ENCODE assay signal across 8 cellular contexts in the genomic region with DNA sequence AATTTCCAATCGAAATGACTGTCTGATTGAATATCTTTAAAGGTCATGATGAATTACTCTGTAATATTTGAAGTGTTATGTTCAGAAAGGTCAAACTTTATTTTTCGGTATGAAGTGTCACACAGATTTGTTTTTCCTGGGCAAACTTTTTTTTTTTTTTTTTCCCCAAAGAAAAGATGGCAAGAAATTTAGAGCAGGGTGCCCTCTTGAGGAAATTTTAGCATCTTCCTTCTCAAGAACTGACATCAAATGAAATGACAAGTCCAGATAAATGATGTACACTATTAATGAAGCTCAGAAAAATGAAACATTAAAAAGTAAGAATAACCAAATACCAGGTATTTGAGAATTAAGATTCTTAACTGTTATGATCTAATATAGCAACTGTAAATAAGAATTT.
DNase-seq lines count a peak whose midpoint lies in the region; ATAC-seq and TF ChIP-seq lines count a peak whose summit lies in the region.

No MANE protein-coding gene starts in this region.

- H3K36me3 ChIP-seq in heart left ventricle (peaks cover 0 to 25% (median 18%) of the 10 kb centered on the region in 9 donors), upper lobe of right lung (peaks cover 12% of the 10 kb centered on the region)

- H3K9me3 ChIP-seq in heart left ventricle (no peaks in the 10 kb centered on the region), upper lobe of right lung (no peaks in the 10 kb centered on the region)

- H3K4me1 ChIP-seq in heart left ventricle: peaks cover 0 to 17% (median 0%) of the 10 kb centered on the region in 12 donors
- no peaks in the 10 kb centered on the region for H3K4me1 ChIP-seq in upper lobe of right lung

- no peak for TF ChIP-seq POLR2A in heart left ventricle (IDR thresholded peaks at IDR 0.05)

- WGBS in heart left ventricle, 4 donors: 21 to 46% (median 35%) methylated on average over 2 of the region's 2 CpGs

- H3K27me3 ChIP-seq in heart left ventricle: no peaks in the 10 kb centered on the region
- H3K27me3 ChIP-seq in upper lobe of right lung: no peaks in the 10 kb centered on the region

- intact Hi-C loops in heart left ventricle (cut with DNase I): loop anchor here in 5 of 10 donors (1.0 to 10.0 kb wide), 4 partner anchors 194 to 1038 kb away; no protein-coding TSS in a partner anchor
- intact Hi-C loops in cardiac septum (cut with DNase I): no loop called here
- intact Hi-C loops in upper lobe of right lung (cut with DNase I): no loop called here

- no peak overlapping the region for H3K27ac ChIP-seq in heart left ventricle
- no peak overlapping the region for H3K27ac ChIP-seq in upper lobe of right lung

- no peak overlapping the region for H3K4me3 ChIP-seq in heart left ventricle
- no peak overlapping the region for H3K4me3 ChIP-seq in fibroblast of pulmonary artery (replicated peaks; ENCODE audit: low read depth, low read length)
- H3K4me3 ChIP-seq in upper lobe of right lung: no peak overlapping the region

- ATAC-seq in heart left ventricle: no peak
- ATAC-seq in upper lobe of right lung: no peak
- ATAC-seq in HG02870 (IDR thresholded peaks at IDR 0.05; ENCODE audit: unreplicated experiment): no peak

- no peak for DNase-seq in heart left ventricle
- DNase-seq in cardiac septum (ENCODE audit: low spot score): no peak
- DNase-seq in RPMI8226: peak; percentile 10
- peak; percentile 62 for DNase-seq in fibroblast of pulmonary artery (ENCODE audit: low read depth)
- no peak for DNase-seq in upper lobe of right lung
- no peak for DNase-seq in activated CD4-positive, alpha-beta T cell treated with anti-CD3 and anti-CD28 coated beads for 1 hour
- no peak for DNase-seq in foreskin melanocyte

- TF ChIP-seq CTCF in heart left ventricle (IDR thresholded peaks at IDR 0.05) (peak in 9 of 12 donors; percentile 9 to 59 (median 38)), fibroblast of pulmonary artery (IDR thresholded peaks at IDR 0.05; ENCODE audit: low read length, missing control alignments) (peak; percentile 52), upper lobe of right lung (IDR thresholded peaks at IDR 0.05) (peak; percentile 32)

Comparison
In these comparisons a context has a peak if more than half of its experiments do, and no peak if none do; other contexts are left out.
1. DNase-seq: peak in RPMI8226 (single experiment) and fibroblast of pulmonary artery (single experiment); none in heart left ventricle (0 of 5), cardiac septum (single experiment), upper lobe of right lung (single experiment), activated CD4-positive, alpha-beta T cell treated with anti-CD3 and anti-CD28 coated beads for 1 hour (single experiment) and foreskin melanocyte (single experiment).
2. Peak in every context shown above with its lines, with median percentiles within 50 percentile points of each other: CTCF ChIP-seq.